Comparison of ENCODE assay signal across 12 cellular contexts in the genomic region with DNA sequence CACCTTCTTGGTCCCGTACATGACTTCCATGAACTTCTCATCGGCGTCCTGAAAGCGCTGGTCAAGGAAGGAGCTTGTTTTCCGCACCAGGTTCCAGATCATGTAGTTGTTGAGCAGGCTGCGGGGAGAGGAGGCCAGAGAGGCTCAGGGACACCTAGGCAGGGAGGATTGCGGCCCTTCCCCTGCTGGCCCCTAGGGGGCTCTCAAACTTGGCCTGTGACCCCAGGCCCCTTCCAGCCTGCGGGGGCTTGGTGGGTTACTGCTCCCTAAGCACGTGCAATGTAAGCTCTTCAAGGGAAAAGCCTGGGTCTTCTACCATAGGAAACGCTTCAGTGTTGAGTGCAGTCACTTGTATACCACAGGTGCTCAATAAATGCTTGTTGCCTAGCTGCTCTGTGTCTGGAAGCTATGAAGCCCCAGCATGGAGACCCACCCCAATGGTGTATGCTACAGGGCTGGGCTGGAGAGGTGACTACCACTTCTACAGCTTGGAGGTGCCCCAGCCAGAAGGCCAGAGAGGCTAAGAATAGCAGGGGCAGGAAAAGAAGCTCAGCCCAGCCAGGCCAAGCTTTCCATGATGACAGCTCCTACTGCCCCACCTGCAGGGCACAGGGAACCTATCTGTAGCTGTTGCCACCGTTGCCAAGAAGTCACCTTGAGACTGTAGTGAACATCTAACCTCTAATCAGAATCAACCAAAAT. TPM values are rescaled to one million over a fixed set of nuclear protein-coding genes. Genes with fewer than 3 reads are reported as not detected.
DNase-seq lines count a peak whose midpoint lies in the region; ATAC-seq and TF ChIP-seq lines count a peak whose summit lies in the region.
"Had no signal": no experiment of that assay in that cellular context is flagged by ENCODE, and none has a peak within 500 bp of the region (broad histone marks: within the 10 kb centered on the region; RNA-seq: fewer than 3 reads in every experiment).

No MANE protein-coding gene starts in this region.

- H3K27ac Mint-ChIP-seq in activated T-helper 17 cell treated with anti-CD3 and anti-CD28 coated beads, Interleukin-2, amount 50 U/mL, for 72 hours: peak overlapping the region; percentile 38

- H3K4me3 ChIP-seq in BE2C (ENCODE audit: low read depth, low read length): no peak overlapping the region
- no peak overlapping the region for H3K4me3 ChIP-seq in kidney epithelial cell (ENCODE audit: low read depth, low read length)
- H3K4me3 ChIP-seq: colonic mucosa had no signal

- no peaks in the 10 kb centered on the region for H3K9me3 ChIP-seq in BE2C
- H3K9me3 ChIP-seq: colonic mucosa had no signal

- H3K27me3 ChIP-seq in BE2C (no peaks in the 10 kb centered on the region), kidney epithelial cell (ENCODE audit: control insufficient read depth, insufficient read depth, low read length) (no peaks in the 10 kb centered on the region)
- H3K27me3 ChIP-seq: colonic mucosa had no signal

- H3K4me3 Mint-ChIP-seq in activated T-helper 17 cell treated with anti-CD3 and anti-CD28 coated beads, Interleukin-2, amount 50 U/mL, for 72 hours: no peak overlapping the region

- peak; percentile 30 for TF ChIP-seq CTCF in BE2C (IDR thresholded peaks at IDR 0.05; ENCODE audit: low read depth, low read length)
- TF ChIP-seq CTCF in GM12874 (IDR thresholded peaks at IDR 0.05; ENCODE audit: insufficient read depth, low read depth, low read length): peak; percentile 73
- TF ChIP-seq CTCF in kidney epithelial cell (IDR thresholded peaks at IDR 0.05; ENCODE audit: insufficient read depth, low read length, poor library complexity, severe bottlenecking): peak; percentile 44

- H3K4me1 ChIP-seq in BE2C: no peaks in the 10 kb centered on the region
- H3K4me1 ChIP-seq: colonic mucosa had no signal

- no peaks in the 10 kb centered on the region for H3K27me3 Mint-ChIP-seq in activated T-helper 17 cell treated with anti-CD3 and anti-CD28 coated beads, Interleukin-2, amount 50 U/mL, for 72 hours

- H3K36me3 ChIP-seq in BE2C (peaks cover 9% of the 10 kb centered on the region), kidney epithelial cell (ENCODE audit: control insufficient read depth, insufficient read depth, low read length) (peaks cover 5% of the 10 kb centered on the region)

- ATAC-seq in activated T-helper 17 cell treated with anti-CD3 and anti-CD28 coated beads, Interleukin-2, amount 50 U/mL, for 72 hours (replicated peaks): peak; percentile 40
- ATAC-seq in GM18861 (IDR thresholded peaks at IDR 0.05; ENCODE audit: unreplicated experiment): no peak
- no peak for ATAC-seq in HG02938 (IDR thresholded peaks at IDR 0.05; ENCODE audit: unreplicated experiment)

- DNase-seq in BE2C: no peak
- DNase-seq in kidney epithelial cell (ENCODE audit: low read depth): no peak
- no peak for DNase-seq in DMS153 (lab: John Stamatoyannopoulos, UW)
- no peak for DNase-seq in ureter (ENCODE audit: low spot score)
- DNase-seq: activated CD8-positive, alpha-beta memory T cell treated with anti-CD3 and anti-CD28 coated beads, Interleukin-2, amount 50 U/mL, for 4 hours; colonic mucosa; Kasumi-1; NCI-H446 treated with DMSO at 0.1 percent for 48 hours had no signal

- peaks cover 100% of the 10 kb centered on the region for H3K36me3 Mint-ChIP-seq in activated T-helper 17 cell treated with anti-CD3 and anti-CD28 coated beads, Interleukin-2, amount 50 U/mL, for 72 hours (ENCODE audit: low read depth)

- no peaks in the 10 kb centered on the region for H3K4me1 Mint-ChIP-seq in activated T-helper 17 cell treated with anti-CD3 and anti-CD28 coated beads, Interleukin-2, amount 50 U/mL, for 72 hours

- H3K9me3 Mint-ChIP-seq in activated T-helper 17 cell treated with anti-CD3 and anti-CD28 coated beads, Interleukin-2, amount 50 U/mL, for 72 hours: no peaks in the 10 kb centered on the region

RNA-seq across cellular contexts. Expression of a gene that starts 45.1 kb away (rescaled TPM):
- polyA plus RNA-seq in BE2C (2012; ENCODE audit: insufficient read depth, insufficient read length, low read depth): 52.5 TPM
- 100 to 1,000 TPM in 1 of 2 donors, 10 to 100 TPM in 1; 75.4 to 219 TPM for total RNA-seq in activated T-helper 17 cell treated with anti-CD3 and anti-CD28 coated beads, Interleukin-2, amount 50 U/mL, for 72 hours
- total RNA-seq in kidney epithelial cell: 181 and 185 TPM in 2 replicates
- total RNA-seq in ureter: 131 TPM
